Comparison of ENCODE assay signal across 12 cellular contexts in the genomic region with DNA sequence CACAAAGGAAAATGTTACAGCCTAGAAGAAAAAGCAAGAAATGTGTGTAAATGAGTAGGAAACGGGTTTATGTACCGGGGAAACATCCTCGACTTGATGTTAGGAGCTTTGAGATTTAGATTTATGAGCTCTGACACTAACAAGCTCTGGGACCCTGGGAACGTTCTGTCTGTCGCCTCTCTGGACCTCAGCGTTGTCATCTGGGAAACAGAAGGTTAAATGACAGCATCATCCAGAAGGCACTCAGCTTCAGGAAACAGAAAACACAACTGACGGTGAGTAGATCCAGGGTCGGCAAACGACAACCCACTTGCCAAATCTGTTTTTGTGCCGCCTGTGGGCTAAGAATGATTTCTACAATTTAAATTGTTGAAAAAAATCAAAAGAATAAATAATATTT.
A peak's percentile ranks its signal among the peaks of the same experiment; 100 is the strongest.
DNase-seq lines count a peak whose midpoint lies in the region; ATAC-seq and TF ChIP-seq lines count a peak whose summit lies in the region.
"Had no signal": no experiment of that assay in that cellular context is flagged by ENCODE, and none has a peak within 500 bp of the region (broad histone marks: within the 10 kb centered on the region; RNA-seq: fewer than 3 reads in every experiment).

No MANE protein-coding gene starts in this region.

- H2AFZ ChIP-seq in parathyroid adenoma = no peak overlapping the region

- H3K36me3 ChIP-seq in parathyroid adenoma (ENCODE audit: control insufficient read depth, insufficient read depth, low read length) = no peaks in the 10 kb centered on the region
- H3K36me3 ChIP-seq: BLaER1 had no signal

- no peaks in the 10 kb centered on the region for H3K9me3 ChIP-seq in parathyroid adenoma (ENCODE audit: control insufficient read depth, low read length)

- H3K4me3 ChIP-seq in fibroblast of pulmonary artery (replicated peaks; ENCODE audit: low read depth, low read length) (peak overlapping the region; percentile 5), parathyroid adenoma (ENCODE audit: low read depth, low read length) (no peak overlapping the region)
- H3K4me3 ChIP-seq: BLaER1 had no signal

- H3K79me2 ChIP-seq in parathyroid adenoma = no peaks in the 10 kb centered on the region

- no peak for ATAC-seq in HG03571 (IDR thresholded peaks at IDR 0.05; ENCODE audit: unreplicated experiment)

- no peak overlapping the region for H3K4me2 ChIP-seq in parathyroid adenoma (ENCODE audit: low read length)
- H3K4me2 ChIP-seq: BLaER1 had no signal

- TF ChIP-seq CTCF in fibroblast of pulmonary artery (IDR thresholded peaks at IDR 0.05; ENCODE audit: low read length, missing control alignments) (no peak), parathyroid adenoma (IDR thresholded peaks at IDR 0.05) (no peak)

- peak overlapping the region; percentile 56 for H3K27ac ChIP-seq in parathyroid adenoma
- H3K27ac ChIP-seq: BLaER1, foreskin keratinocyte had no signal

- no peaks in the 10 kb centered on the region for H3K4me1 ChIP-seq in parathyroid adenoma
- H3K4me1 ChIP-seq: foreskin keratinocyte had no signal

- H3K9ac ChIP-seq in parathyroid adenoma = no peak overlapping the region
- H3K9ac ChIP-seq: BLaER1 had no signal

- peak; percentile 22 for DNase-seq in DMS53 treated with DMSO at 0.1 percent for 48 hours (lab: John Stamatoyannopoulos, UW; ENCODE audit: unreplicated experiment)
- peak; percentile 78 for DNase-seq in NCI-H526 treated with DMSO at 0.1 percent for 48 hours (lab: John Stamatoyannopoulos, UW)
- DNase-seq in fibroblast of pulmonary artery (ENCODE audit: low read depth) = peak; percentile 9
- no peak for DNase-seq in nucleus accumbens (lab: John Stamatoyannopoulos, UW)
- no peak for DNase-seq in SIG-M5 treated with dmso at 0.1 percent for 504 hours (lab: John Stamatoyannopoulos, UW; ENCODE audit: unreplicated experiment)
- DNase-seq in activated T-cell treated with anti-CD3 and anti-CD28 coated beads for 4 hours = no peak
- DNase-seq: activated gamma-delta T cell, foreskin keratinocyte, SIG-M5 had no signal

- H3K27me3 ChIP-seq in parathyroid adenoma (ENCODE audit: control insufficient read depth, insufficient read depth, low read length) = no peaks in the 10 kb centered on the region
- H3K27me3 ChIP-seq: BLaER1 had no signal

Comparison
In these comparisons a context has a peak if more than half of its experiments do, and no peak if none do; other contexts are left out.
1. DNase-seq: peak in DMS53 treated with DMSO at 0.1 percent for 48 hours (single experiment), NCI-H526 treated with DMSO at 0.1 percent for 48 hours (single experiment) and fibroblast of pulmonary artery (single experiment); none in nucleus accumbens (0 of 56), SIG-M5 treated with dmso at 0.1 percent for 504 hours (single experiment) and activated T-cell treated with anti-CD3 and anti-CD28 coated beads for 4 hours (single experiment).